9 cellular contexts compared by ENCODE assay signal in genomic region chr13:23384111-23384510, GRCh38. TPM values are rescaled to one million over a fixed set of nuclear protein-coding genes. Genes with fewer than 3 reads are reported as not detected.
DNase-seq lines count a peak whose midpoint lies in the region; ATAC-seq, FAIRE-seq and TF ChIP-seq lines count a peak whose summit lies in the region.
"Had no signal": no experiment of that assay in that cellular context is flagged by ENCODE, and none has a peak within 500 bp of the region (broad histone marks: within the 10 kb centered on the region; RNA-seq: fewer than 3 reads in every experiment).

No MANE protein-coding gene starts in this region.

- no peaks in the 10 kb centered on the region for H3K79me2 ChIP-seq in MM.1S (ENCODE audit: low read length)

- H3K36me3 Mint-ChIP-seq in activated naive CD4-positive, alpha-beta T cell treated with anti-CD3 and anti-CD28 coated beads, Interleukin-2, amount 50 U/mL, for 72 hours, result peaks cover 0 to 15% of the 10 kb centered on the region in 2 donors
- no peaks in the 10 kb centered on the region for H3K36me3 Mint-ChIP-seq in natural killer cell treated with Interleukin-12 subunit alpha and Interleukin-12 subunit beta and Interleukin-15 and Interleukin-18, amount 100 ng/mL, for 72 hours

- FAIRE-seq in A549 (lab: Jason Lieb, UNC), result no peak

- H3K4me3 Mint-ChIP-seq in natural killer cell treated with Interleukin-12 subunit alpha and Interleukin-12 subunit beta and Interleukin-15 and Interleukin-18, amount 100 ng/mL, for 72 hours, result no peak overlapping the region

- no peak overlapping the region for H2AFZ ChIP-seq in MM.1S (ENCODE audit: low read length)

- no peaks in the 10 kb centered on the region for H3K9me3 Mint-ChIP-seq in activated naive CD4-positive, alpha-beta T cell treated with anti-CD3 and anti-CD28 coated beads, Interleukin-2, amount 50 U/mL, for 72 hours
- H3K9me3 Mint-ChIP-seq in natural killer cell treated with Interleukin-12 subunit alpha and Interleukin-12 subunit beta and Interleukin-15 and Interleukin-18, amount 100 ng/mL, for 72 hours, result no peaks in the 10 kb centered on the region

- H3K4me1 ChIP-seq in A549, result no peaks in the 10 kb centered on the region
- H3K4me1 ChIP-seq in MM.1S (ENCODE audit: low read length), result no peaks in the 10 kb centered on the region

- no peak for TF ChIP-seq EP300 in A549 (IDR thresholded peaks at IDR 0.05)

- no peaks in the 10 kb centered on the region for H3K9me2 ChIP-seq in MM.1S (replicated peaks; ENCODE audit: insufficient read depth, low read length)

- ATAC-seq in A549 (peak; percentile 65 to 71; a peak in 3 of 6 replicates), GM18909 (IDR thresholded peaks at IDR 0.05; ENCODE audit: poor library complexity, unreplicated experiment) (peak; percentile 87), HG02973 (IDR thresholded peaks at IDR 0.05; ENCODE audit: unreplicated experiment) (peak; percentile 86)
- ATAC-seq in activated naive CD4-positive, alpha-beta T cell treated with anti-CD3 and anti-CD28 coated beads, Interleukin-2, amount 50 U/mL, for 72 hours, result peak; percentile 84 to 93
- ATAC-seq in natural killer cell treated with Interleukin-12 subunit alpha and Interleukin-12 subunit beta and Interleukin-15 and Interleukin-18, amount 100 ng/mL, for 72 hours, result no peak

- CTCF ChIA-PET in A549 (lab: Yijun Ruan, JAX), result no interaction called here

- H3K4me3 ChIP-seq in A549, result no peak overlapping the region
- no peak overlapping the region for H3K4me3 ChIP-seq in MM.1S (ENCODE audit: low read length)

- TF ChIP-seq CTCF in A549 (IDR thresholded peaks at IDR 0.05) (no peak), MM.1S (IDR thresholded peaks at IDR 0.05; ENCODE audit: low read length) (no peak)

- peaks cover 18 to 37% of the 10 kb centered on the region in 2 donors for H3K27me3 Mint-ChIP-seq in natural killer cell treated with Interleukin-12 subunit alpha and Interleukin-12 subunit beta and Interleukin-15 and Interleukin-18, amount 100 ng/mL, for 72 hours

- no peak for TF ChIP-seq POLR2A in A549 (IDR thresholded peaks at IDR 0.05; ENCODE audit: low read length)

- peaks cover 4 to 10% of the 10 kb centered on the region in 2 donors for H3K4me1 Mint-ChIP-seq in natural killer cell treated with Interleukin-12 subunit alpha and Interleukin-12 subunit beta and Interleukin-15 and Interleukin-18, amount 100 ng/mL, for 72 hours (ENCODE audit: low read depth in 2 of 2)

- no peak for TF ChIP-seq RAD21 in A549 (conservative IDR thresholded peaks at IDR 0.05 in 1 of 2, IDR thresholded peaks at IDR 0.05 in 1 of 2)

- no peaks in the 10 kb centered on the region for H4K20me1 ChIP-seq in MM.1S (ENCODE audit: insufficient read depth, low read length)

- DNase-seq in A549 (ENCODE audit: low read depth in 1 of 2, low spot score in 1 of 2) (peak in 1 of 2 experiments; percentile 41), MM.1S (no peak), NCI-H2107 (lab: John Stamatoyannopoulos, UW) (no peak), NCI-H146 treated with DMSO at 0.1 percent for 48 hours (lab: John Stamatoyannopoulos, UW; ENCODE audit: unreplicated experiment) (no peak)
- DNase-seq in activated naive CD4-positive, alpha-beta T cell treated with anti-CD3 and anti-CD28 coated beads, Interleukin-2, amount 50 U/mL, for 72 hours (ENCODE audit: low spot score in 2 of 2), result no peak
- DNase-seq in natural killer cell treated with Interleukin-12 subunit alpha and Interleukin-12 subunit beta and Interleukin-15 and Interleukin-18, amount 100 ng/mL, for 72 hours (ENCODE audit: low spot score), result no peak
- DNase-seq: MV-4-11 had no signal

- no peaks in the 10 kb centered on the region for H3K27me3 ChIP-seq in MM.1S (replicated peaks; ENCODE audit: insufficient read depth, low read length)

- H3K27ac Mint-ChIP-seq in activated naive CD4-positive, alpha-beta T cell treated with anti-CD3 and anti-CD28 coated beads, Interleukin-2, amount 50 U/mL, for 72 hours, result no peak overlapping the region
- H3K27ac Mint-ChIP-seq in natural killer cell treated with Interleukin-12 subunit alpha and Interleukin-12 subunit beta and Interleukin-15 and Interleukin-18, amount 100 ng/mL, for 72 hours, result no peak overlapping the region

- H3K9me3 ChIP-seq in A549 (no peaks in the 10 kb centered on the region), MM.1S (replicated peaks; ENCODE audit: insufficient read depth, low read length) (no peaks in the 10 kb centered on the region)

- POLR2A ChIA-PET in A549 (lab: Yijun Ruan, JAX), result no interaction called here

- no peaks in the 10 kb centered on the region for H3K36me3 ChIP-seq in MM.1S (replicated peaks; ENCODE audit: insufficient read depth, low read length)

- WGBS in A549 (ENCODE audit: missing lambda C conversion rate), result 43% methylated on average over 4 of the region's 4 CpGs

- H3K4me2 ChIP-seq in A549, result no peak overlapping the region; the same call in 2 of the 3 replicates
- no peak overlapping the region for H3K4me2 ChIP-seq in MM.1S (ENCODE audit: low read depth, low read length)

- no peaks in the 10 kb centered on the region for H3F3A ChIP-seq in MM.1S (ENCODE audit: insufficient read depth, low read length)

- H3K27ac ChIP-seq in A549, result peak overlapping the region in 1 of 2 experiments; percentile 58; a peak in 1 of 6 replicates
- H3K27ac ChIP-seq in MM.1S (ENCODE audit: low read length), result no peak overlapping the region

- H3K9ac ChIP-seq in MM.1S (ENCODE audit: low read length), result no peak overlapping the region

TF ChIP-seq in A549, 52 proteins besides CTCF, POLR2A, EP300 and RAD21:
- TF ChIP-seq HOXA7 (CRISPR knock-in tag; IDR thresholded peaks at IDR 0.05), result no peak
- no peak for TF ChIP-seq NR3C1 (IDR thresholded peaks at IDR 0.05)
- no peak for TF ChIP-seq TP53 (CRISPR knock-in tag; IDR thresholded peaks at IDR 0.05)
- TF ChIP-seq BCL3 (IDR thresholded peaks at IDR 0.05), result no peak
- TF ChIP-seq HES2 (IDR thresholded peaks at IDR 0.05), result no peak
- TF ChIP-seq TFCP2L1 (CRISPR knock-in tag; IDR thresholded peaks at IDR 0.05), result no peak
- TF ChIP-seq RCOR1 (IDR thresholded peaks at IDR 0.05; ENCODE audit: low read depth, low read length), result no peak
- TF ChIP-seq ZC3H11A (IDR thresholded peaks at IDR 0.05), result no peak

RNA-seq across cellular contexts. Expression of gene SACS, which starts 49.4 kb away (rescaled TPM):
- polyA plus RNA-seq in A549 (2011; rRNA removed) (22.0 and 23.8 TPM in 2 replicates), A549 (2017; fragmentation: RNase III; extraction: RNeasy Plus Mini Kit Qiagen cat#74134 plus additional on column Dnase treatment) (6.6 to 7.5 TPM (median 6.9 TPM) in 3 replicates)
- polyA plus RNA-seq in A549 (2012; cell fraction: cytosol; rRNA removed), result 7.3 and 7.8 TPM in 2 replicates
- 8.4 and 11.1 TPM in 2 replicates for polyA plus RNA-seq in A549 (2012; cell fraction: nucleus; rRNA removed)
- 98.6 and 120 TPM in 2 replicates for polyA minus RNA-seq in A549 (2011; rRNA and poly(A)+ RNA removed)
- total RNA-seq in activated naive CD4-positive, alpha-beta T cell treated with anti-CD3 and anti-CD28 coated beads, Interleukin-2, amount 50 U/mL, for 72 hours, result 10 to 100 TPM; 31.5 to 33.4 TPM
- total RNA-seq in natural killer cell treated with Interleukin-12 subunit alpha and Interleukin-12 subunit beta and Interleukin-15 and Interleukin-18, amount 100 ng/mL, for 72 hours, result 10 to 100 TPM; 28.2 to 65.5 TPM

Comparison
In these comparisons a context has a peak if more than half of its experiments do, and no peak if none do; other contexts are left out.
1. ATAC-seq: peak in A549 (2 of 2), GM18909 (single experiment), HG02973 (single experiment) and activated naive CD4-positive, alpha-beta T cell treated with anti-CD3 and anti-CD28 coated beads, Interleukin-2, amount 50 U/mL, for 72 hours (2 of 2); none in natural killer cell treated with Interleukin-12 subunit alpha and Interleukin-12 subunit beta and Interleukin-15 and Interleukin-18, amount 100 ng/mL, for 72 hours (0 of 2).